Comparison of ENCODE assay signal across 8 cellular contexts in genomic region chr3:172138031-172138538, GRCh38.
DNase-seq lines count a peak whose midpoint lies in the region; ATAC-seq, FAIRE-seq and TF ChIP-seq lines count a peak whose summit lies in the region.

No MANE protein-coding gene starts in this region.

- H3K27ac ChIP-seq in right lobe of liver: peak overlapping the region; percentile 19 to 97 (median 89)
- H3K27ac ChIP-seq in uterus: peak overlapping the region; percentile 64 to 65

- H3K27me3 Mint-ChIP-seq in activated T-cell treated with anti-CD3 and anti-CD28 coated beads, Interleukin-2, amount 50 U/mL, for 72 hours (ENCODE audit: low read depth): no peaks in the 10 kb centered on the region
- no peaks in the 10 kb centered on the region for H3K27me3 Mint-ChIP-seq in central memory CD8-positive, alpha-beta T cell

- H3K4me3 ChIP-seq in right lobe of liver (no peak overlapping the region), uterus (no peak overlapping the region)

- peaks cover under 1 to 89% (median 40%) of the 10 kb centered on the region in 4 donors for H3K4me1 ChIP-seq in right lobe of liver
- H3K4me1 ChIP-seq in uterus: peaks cover 3 to 26% of the 10 kb centered on the region in 2 donors

- H3K27me3 ChIP-seq in right lobe of liver (no peaks in the 10 kb centered on the region), uterus (no peaks in the 10 kb centered on the region)

- no peaks in the 10 kb centered on the region for H3K9me3 ChIP-seq in right lobe of liver
- no peaks in the 10 kb centered on the region for H3K9me3 ChIP-seq in uterus

- H3K4me3 Mint-ChIP-seq in activated T-cell treated with anti-CD3 and anti-CD28 coated beads, Interleukin-2, amount 50 U/mL, for 72 hours: peak overlapping the region in 1 of 2 donors; percentile 55
- no peak overlapping the region for H3K4me3 Mint-ChIP-seq in central memory CD8-positive, alpha-beta T cell

- no peaks in the 10 kb centered on the region for H3K9me3 Mint-ChIP-seq in activated T-cell treated with anti-CD3 and anti-CD28 coated beads, Interleukin-2, amount 50 U/mL, for 72 hours
- no peaks in the 10 kb centered on the region for H3K9me3 Mint-ChIP-seq in central memory CD8-positive, alpha-beta T cell

- peaks cover 55% of the 10 kb centered on the region for H3K4me1 Mint-ChIP-seq in activated T-cell treated with anti-CD3 and anti-CD28 coated beads, Interleukin-2, amount 50 U/mL, for 72 hours (ENCODE audit: low read depth)
- H3K4me1 Mint-ChIP-seq in central memory CD8-positive, alpha-beta T cell: peaks cover 45% of the 10 kb centered on the region

- intact Hi-C loops in right lobe of liver (cut with DNase I): no loop called here
- intact Hi-C loops in uterus (cut with DNase I; ENCODE audit: low total_unique reads): loop anchor here (10.0 kb wide), 1 partner anchor 177 kb away; no protein-coding TSS in a partner anchor

- no peak for ATAC-seq in activated T-cell treated with anti-CD3 and anti-CD28 coated beads, Interleukin-2, amount 50 U/mL, for 72 hours (replicated peaks in 1 of 2)
- ATAC-seq in central memory CD8-positive, alpha-beta T cell (replicated peaks; ENCODE audit: extremely low read depth, poor library complexity, severe bottlenecking): peak; percentile 39
- ATAC-seq in right lobe of liver (peak in 3 of 4 donors; percentile 2 to 49 (median 3)), HG02981 (IDR thresholded peaks at IDR 0.05; ENCODE audit: unreplicated experiment) (no peak)

- no peak for TF ChIP-seq CTCF in right lobe of liver (IDR thresholded peaks at IDR 0.05)
- TF ChIP-seq CTCF in uterus (IDR thresholded peaks at IDR 0.05): no peak

- no peaks in the 10 kb centered on the region for H3K36me3 Mint-ChIP-seq in activated T-cell treated with anti-CD3 and anti-CD28 coated beads, Interleukin-2, amount 50 U/mL, for 72 hours (ENCODE audit: insufficient read depth in 2 of 2)
- no peaks in the 10 kb centered on the region for H3K36me3 Mint-ChIP-seq in central memory CD8-positive, alpha-beta T cell (ENCODE audit: insufficient read depth)

- DNase-seq in activated T-cell treated with anti-CD3 and anti-CD28 coated beads, Interleukin-2, amount 50 U/mL, for 72 hours: no peak
- DNase-seq in activated T-cell treated with anti-CD3 and anti-CD28 coated beads, Interleukin-2, amount 50 U/mL, for 1 hour: no peak
- no peak for DNase-seq in central memory CD8-positive, alpha-beta T cell (ENCODE audit: low spot score in 2 of 2)
- DNase-seq in right lobe of liver (no peak), uterus (no peak), GM12892 (ENCODE audit: insufficient read length) (no peak), germinal center (ENCODE audit: low spot score) (no peak)

- FAIRE-seq in GM12892 (lab: Jason Lieb, UNC): no peak

- H3K36me3 ChIP-seq in right lobe of liver (no peaks in the 10 kb centered on the region), uterus (no peaks in the 10 kb centered on the region)

- WGBS in right lobe of liver (ENCODE audit: insufficient coverage, low coverage, low lambda C conversion rate, missing lambda C conversion rate): 52% methylated on average over 3 of the region's 3 CpGs

- TF ChIP-seq POLR2A in right lobe of liver (IDR thresholded peaks at IDR 0.05) (no peak), uterus (IDR thresholded peaks at IDR 0.05) (no peak), GM12892 (IDR thresholded peaks at IDR 0.05; ENCODE audit: low read depth, low read length) (no peak)

- H3K27ac Mint-ChIP-seq in activated T-cell treated with anti-CD3 and anti-CD28 coated beads, Interleukin-2, amount 50 U/mL, for 72 hours: peak overlapping the region; percentile 11
- H3K27ac Mint-ChIP-seq in central memory CD8-positive, alpha-beta T cell (ENCODE audit: low read depth): peak overlapping the region; percentile 52

Comparison
In these comparisons a context has a peak if more than half of its experiments do, and no peak if none do; other contexts are left out.
1. ATAC-seq: peak in central memory CD8-positive, alpha-beta T cell (single experiment) and right lobe of liver (3 of 4); none in activated T-cell treated with anti-CD3 and anti-CD28 coated beads, Interleukin-2, amount 50 U/mL, for 72 hours (0 of 2) and HG02981 (single experiment).